Comparison of ENCODE assay signal across 18 cellular contexts in the genomic region with DNA sequence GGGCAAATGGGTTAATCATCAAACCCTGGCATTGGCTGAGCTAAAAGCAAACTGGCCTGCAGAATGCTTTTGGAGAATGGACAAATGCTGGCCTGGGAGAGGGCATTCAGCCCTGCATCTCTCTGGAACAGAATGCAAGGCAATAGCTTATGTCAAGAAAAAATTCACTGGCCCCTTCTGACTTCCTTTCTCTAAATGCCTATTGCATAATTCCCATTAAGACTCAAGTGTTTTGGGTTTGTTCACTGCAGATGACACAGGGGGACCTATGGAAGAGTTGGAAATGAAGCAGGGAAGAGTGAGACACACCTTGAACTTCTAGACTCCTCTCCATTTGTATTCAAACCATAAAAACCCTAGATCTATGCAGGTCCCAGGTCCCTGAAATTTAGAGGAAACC. TPM values are rescaled to one million over a fixed set of nuclear protein-coding genes. Genes with fewer than 3 reads are reported as not detected.
DNase-seq lines count a peak whose midpoint lies in the region; ATAC-seq and TF ChIP-seq lines count a peak whose summit lies in the region.
"Had no signal": no experiment of that assay in that cellular context is flagged by ENCODE, and none has a peak within 500 bp of the region (broad histone marks: within the 10 kb centered on the region; RNA-seq: fewer than 3 reads in every experiment).

No MANE protein-coding gene starts in this region.

- no peak overlapping the region for H3K4me2 ChIP-seq in mesenchymal stem cell (ENCODE audit: low read length, poor library complexity, severe bottlenecking)

- intact Hi-C loops in natural killer cell (cut with micrococcal nuclease), result no loop called here

- peaks cover 43% of the 10 kb centered on the region for H3K36me3 Mint-ChIP-seq in central memory CD8-positive, alpha-beta T cell (ENCODE audit: insufficient read depth)
- H3K36me3 Mint-ChIP-seq in natural killer cell, result no peaks in the 10 kb centered on the region

- ATAC-seq in central memory CD8-positive, alpha-beta T cell (replicated peaks; ENCODE audit: extremely low read depth, poor library complexity, severe bottlenecking), result no peak
- ATAC-seq in HG02759 (IDR thresholded peaks at IDR 0.05; ENCODE audit: unreplicated experiment) (no peak), natural killer cell (no peak), GM18517 (IDR thresholded peaks at IDR 0.05; ENCODE audit: unreplicated experiment) (no peak)

- H3K4me1 ChIP-seq in mesenchymal stem cell (ENCODE audit: control insufficient read depth, insufficient read depth, low read depth, low read length), result peaks cover 11% of the 10 kb centered on the region

- no peak overlapping the region for H4K91ac ChIP-seq in mesenchymal stem cell (ENCODE audit: low read length)

- H3K4me3 ChIP-seq in AG10803 (ENCODE audit: low read length), result no peak overlapping the region
- H3K4me3 ChIP-seq in mesenchymal stem cell (ENCODE audit: insufficient read depth in 1 of 2, low read depth in 1 of 2, low read length in 2 of 2), result no peak overlapping the region
- H3K4me3 ChIP-seq: GM23248, SJCRH30 had no signal

- H2AK5ac ChIP-seq in mesenchymal stem cell (ENCODE audit: low read length, severe bottlenecking), result no peak overlapping the region

- no peaks in the 10 kb centered on the region for H3K9me3 ChIP-seq in mesenchymal stem cell (ENCODE audit: control insufficient read depth, low read length)
- H3K9me3 ChIP-seq: SJCRH30 had no signal

- H2BK12ac ChIP-seq in mesenchymal stem cell (ENCODE audit: low read length in 2 of 2), result no peak overlapping the region

- H3K27ac ChIP-seq in mesenchymal stem cell (ENCODE audit: low read length, poor library complexity, severe bottlenecking), result no peak overlapping the region
- H3K27ac ChIP-seq: GM23248, SJCRH30 had no signal

- DNase-seq in AG10803 (ENCODE audit: low read depth), result peak; percentile 58
- peak; percentile 42 for DNase-seq in GM03348 (ENCODE audit: low spot score)
- DNase-seq in central memory CD8-positive, alpha-beta T cell (ENCODE audit: low spot score in 2 of 2), result no peak
- DNase-seq in mesenchymal stem cell, result peak; percentile 17
- DNase-seq in natural killer cell, result no peak
- DNase-seq in HuH-7.5 (ENCODE audit: low spot score), result no peak
- DNase-seq: GF-D8, GM23248, NCI-H1436 treated with DMSO at 0.1 percent for 48 hours, NCI-H2081 treated with DMSO at 0.1 percent for 48 hours, NCI-H2227 treated with DMSO at 0.1 percent for 48 hours, NCI-H524 treated with DMSO at 0.1 percent for 48 hours, SJCRH30 had no signal

- no peak overlapping the region for H3K4me3 Mint-ChIP-seq in central memory CD8-positive, alpha-beta T cell
- H3K4me3 Mint-ChIP-seq in natural killer cell, result no peak overlapping the region

- H2AFZ ChIP-seq in mesenchymal stem cell (ENCODE audit: low read depth, low read length), result no peak overlapping the region
- H2AFZ ChIP-seq: GM23248 had no signal

- H2BK5ac ChIP-seq in mesenchymal stem cell (ENCODE audit: low read depth, low read length, poor library complexity, severe bottlenecking), result no peak overlapping the region

- no peaks in the 10 kb centered on the region for H3K27me3 ChIP-seq in mesenchymal stem cell (ENCODE audit: control insufficient read depth in 1 of 2, insufficient read depth in 1 of 2, low read length in 2 of 2)
- H3K27me3 ChIP-seq: SJCRH30 had no signal

- no peak overlapping the region for H3K14ac ChIP-seq in mesenchymal stem cell (ENCODE audit: low read length in 2 of 2)

- H3K9me3 Mint-ChIP-seq in central memory CD8-positive, alpha-beta T cell, result no peaks in the 10 kb centered on the region
- no peaks in the 10 kb centered on the region for H3K9me3 Mint-ChIP-seq in natural killer cell

- peaks cover 37 to 92% of the 10 kb centered on the region in 2 experiments for H3K36me3 ChIP-seq in mesenchymal stem cell (ENCODE audit: control insufficient read depth in 1 of 2, insufficient read depth in 2 of 2, low read depth in 1 of 2, low read length in 2 of 2)

- no peak overlapping the region for H3K9ac ChIP-seq in mesenchymal stem cell (ENCODE audit: low read length)
- H3K9ac ChIP-seq: GM23248 had no signal

- TF ChIP-seq CTCF in AG10803 (conservative IDR thresholded peaks at IDR 0.05; ENCODE audit: low read length) (no peak), natural killer cell (IDR thresholded peaks at IDR 0.05) (no peak)

- H3K18ac ChIP-seq in mesenchymal stem cell (ENCODE audit: low read depth in 1 of 2, low read length in 2 of 2), result no peak overlapping the region

- H2BK120ac ChIP-seq in mesenchymal stem cell (ENCODE audit: low read depth, low read length), result no peak overlapping the region

- no peak overlapping the region for H2BK15ac ChIP-seq in mesenchymal stem cell (ENCODE audit: low read depth, poor library complexity, severe bottlenecking)

- H3K27me3 Mint-ChIP-seq in central memory CD8-positive, alpha-beta T cell, result no peaks in the 10 kb centered on the region
- no peaks in the 10 kb centered on the region for H3K27me3 Mint-ChIP-seq in natural killer cell (ENCODE audit: low read depth in 2 of 2)

- no peaks in the 10 kb centered on the region for H3K4me1 Mint-ChIP-seq in central memory CD8-positive, alpha-beta T cell
- no peaks in the 10 kb centered on the region for H3K4me1 Mint-ChIP-seq in natural killer cell

- H3K4ac ChIP-seq in mesenchymal stem cell (ENCODE audit: low read depth in 1 of 2, low read length in 2 of 2), result no peak overlapping the region

- H3K27ac Mint-ChIP-seq in central memory CD8-positive, alpha-beta T cell (ENCODE audit: low read depth), result peak overlapping the region; percentile 79
- H3K27ac Mint-ChIP-seq in natural killer cell, result no peak overlapping the region

- H4K8ac ChIP-seq in mesenchymal stem cell (ENCODE audit: low read length), result no peak overlapping the region

- H3K23ac ChIP-seq in mesenchymal stem cell (ENCODE audit: low read length in 2 of 2), result no peak overlapping the region

- H3K79me1 ChIP-seq in mesenchymal stem cell (replicated peaks; ENCODE audit: low read length, poor library complexity, severe bottlenecking), result peaks cover 8% of the 10 kb centered on the region

RNA-seq across cellular contexts. Expression of gene PEA15, which starts 15.9 kb away (rescaled TPM):
- polyA plus RNA-seq in mesenchymal stem cell (2013, experiment 1 of 2), result 323 TPM
- polyA plus RNA-seq in mesenchymal stem cell (2013, experiment 2 of 2), result 331 TPM
- total RNA-seq in natural killer cell, result 10 to 100 TPM; 25.3 to 27.9 (median 25.5) TPM

RNA-seq across cellular contexts. Expression of gene CASQ1, which starts 30.7 kb away (rescaled TPM):
- polyA plus RNA-seq in mesenchymal stem cell (2013, experiment 1 of 2), result not detected
- polyA plus RNA-seq in mesenchymal stem cell (2013, experiment 2 of 2), result not detected
- not detected for total RNA-seq in natural killer cell
- total RNA-seq: LHCN-M2, OCI-LY7, RPMI7951 had no signal
- polyA plus RNA-seq: GM23248 had no signal

RNA-seq across cellular contexts. Expression of gene DCAF8, which starts 41.3 kb away (rescaled TPM):
- 57.0 TPM for polyA plus RNA-seq in mesenchymal stem cell (2013, experiment 1 of 2)
- polyA plus RNA-seq in mesenchymal stem cell (2013, experiment 2 of 2), result 58.2 TPM
- total RNA-seq in natural killer cell, result 100 to 1,000 TPM; 189 to 201 (median 189) TPM

Comparison
In these comparisons a context has a peak if more than half of its experiments do, and no peak if none do; other contexts are left out.
1. DNase-seq: peak in AG10803 (single experiment), GM03348 (single experiment) and mesenchymal stem cell (single experiment); none in central memory CD8-positive, alpha-beta T cell (0 of 2), natural killer cell (single experiment) and HuH-7.5 (single experiment).